ENCODE assay signal across 9 cellular contexts in the genomic region with DNA sequence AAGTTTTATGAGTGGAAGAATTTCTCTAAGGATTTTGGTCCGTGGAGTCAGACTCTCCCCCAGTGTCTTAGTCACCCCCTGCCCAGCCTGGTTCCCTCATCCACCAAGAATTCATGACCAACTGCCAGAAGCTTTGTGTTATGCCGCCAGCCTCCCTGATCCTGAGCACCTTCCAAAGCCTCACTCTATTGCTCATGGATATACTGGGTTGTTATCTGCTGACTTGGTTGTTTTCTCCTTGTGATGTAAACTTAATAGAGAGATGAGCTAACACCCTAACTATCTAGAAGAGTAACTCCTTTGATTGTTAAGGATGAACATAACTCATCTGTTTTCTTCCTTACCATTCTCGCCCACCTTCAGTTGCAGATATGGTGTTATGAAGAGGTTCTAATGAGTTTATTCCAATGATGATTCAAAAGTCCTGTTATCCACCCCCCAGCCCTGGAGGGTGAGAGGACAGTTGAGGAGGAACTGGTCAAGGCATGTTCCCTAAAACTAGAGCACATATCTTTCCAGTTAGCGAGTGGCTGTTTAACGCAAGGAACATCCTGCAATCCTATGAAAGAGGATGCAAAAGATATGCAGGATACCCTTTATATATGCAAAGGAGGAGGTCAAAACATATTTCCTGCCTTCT. TPM values are rescaled to one million over a fixed set of nuclear protein-coding genes. Genes with fewer than 3 reads are reported as not detected.
DNase-seq lines count a peak whose midpoint lies in the region; ATAC-seq, FAIRE-seq and TF ChIP-seq lines count a peak whose summit lies in the region.
"Had no signal": no experiment of that assay in that cellular context is flagged by ENCODE, and none has a peak within 500 bp of the region (broad histone marks: within the 10 kb centered on the region; RNA-seq: fewer than 3 reads in every experiment).

No MANE protein-coding gene starts in this region.

- peaks cover 8% of the 10 kb centered on the region; the same call in 1 of the 2 replicates for H3F3A ChIP-seq in GM23338 (replicated peaks; ENCODE audit: low read depth)

- H2AFZ ChIP-seq in GM23338, result peak overlapping the region; percentile 91

- peaks cover 16% of the 10 kb centered on the region for H4K20me1 ChIP-seq in GM23338 (replicated peaks; ENCODE audit: insufficient read depth)

- no peak for TF ChIP-seq POLR2A in A549 (IDR thresholded peaks at IDR 0.05; ENCODE audit: low read length)

- H3K9me2 ChIP-seq in GM23338 (ENCODE audit: insufficient read depth), result no peaks in the 10 kb centered on the region

- no peak for FAIRE-seq in A549 (lab: Jason Lieb, UNC)
- FAIRE-seq: islet of Langerhans had no signal

- H3K4me2 ChIP-seq in A549 (peak overlapping the region; percentile 86; the same call in 2 of the 3 replicates), GM23338 (peak overlapping the region; percentile 83)

- H3K27me3 Mint-ChIP-seq in GM23338 (ENCODE audit: insufficient read depth, low read depth, poor library complexity) (peaks cover 9% of the 10 kb centered on the region), activated B cell treated with CpG ODN at 0.5 μM for 24 hours (peaks cover 4% of the 10 kb centered on the region)

- H3K4me1 ChIP-seq in A549 (peaks cover 20% of the 10 kb centered on the region), GM23338 (ENCODE audit: insufficient read depth) (peaks cover 20% of the 10 kb centered on the region)

- TF ChIP-seq RAD21 in A549 (conservative IDR thresholded peaks at IDR 0.05 in 1 of 2, IDR thresholded peaks at IDR 0.05 in 1 of 2), result no peak

- H3K4me3 Mint-ChIP-seq in GM23338, result peak overlapping the region; percentile 92
- peak overlapping the region; percentile 96 for H3K4me3 Mint-ChIP-seq in activated B cell treated with CpG ODN at 0.5 μM for 24 hours

- no peaks in the 10 kb centered on the region for H3K27me3 ChIP-seq in GM23338 (ENCODE audit: insufficient read depth)

- H3K36me3 Mint-ChIP-seq in GM23338 (ENCODE audit: low read depth) (peaks cover 14% of the 10 kb centered on the region), activated B cell treated with CpG ODN at 0.5 μM for 24 hours (ENCODE audit: low read depth) (peaks cover 22% of the 10 kb centered on the region)

- H3K79me2 ChIP-seq in GM23338 (replicated peaks; ENCODE audit: insufficient read depth), result peaks cover 29% of the 10 kb centered on the region

- DNase-seq in A549 (ENCODE audit: low read depth in 1 of 2, low spot score in 1 of 2) (peak in 1 of 2 experiments; percentile 23), GM23338 (ENCODE audit: low spot score) (no peak), activated B cell treated with CpG ODN at 0.5 μM for 24 hours (no peak), kidney glomerular epithelial cell (lab: John Stamatoyannopoulos, UW) (peak; percentile 99), GM13977 (ENCODE audit: low spot score) (no peak), SW480 (ENCODE audit: low spot score) (no peak)

- no peak for TF ChIP-seq CTCF in A549 (IDR thresholded peaks at IDR 0.05)
- no peak for TF ChIP-seq CTCF in GM23338 (conservative IDR thresholded peaks at IDR 0.05; ENCODE audit: low read depth in 2 of 2)
- TF ChIP-seq CTCF in activated B cell treated with CpG ODN at 0.5 μM for 24 hours (IDR thresholded peaks at IDR 0.05), result no peak
- TF ChIP-seq CTCF in GM13977 (IDR thresholded peaks at IDR 0.05; ENCODE audit: extremely low read depth, insufficient read depth, missing control alignments), result no peak

- ATAC-seq in A549 (no peak), GM23338 (no peak), activated B cell treated with CpG ODN at 0.5 μM for 24 hours (ENCODE audit: low read depth) (no peak), GM18861 (IDR thresholded peaks at IDR 0.05; ENCODE audit: unreplicated experiment) (no peak), GM18858 (IDR thresholded peaks at IDR 0.05; ENCODE audit: unreplicated experiment) (no peak)

- peaks cover under 1% of the 10 kb centered on the region for H3K36me3 ChIP-seq in GM23338 (ENCODE audit: insufficient read depth)

- H3K27ac Mint-ChIP-seq in GM23338, result peak overlapping the region; percentile 51; the same call in 1 of the 2 replicates
- peak overlapping the region; percentile 60 for H3K27ac Mint-ChIP-seq in activated B cell treated with CpG ODN at 0.5 μM for 24 hours

- WGBS in A549 (ENCODE audit: missing lambda C conversion rate), result 75% methylated on average over 5 of the region's 5 CpGs

- H3K9me3 Mint-ChIP-seq in GM23338, result no peaks in the 10 kb centered on the region
- H3K9me3 Mint-ChIP-seq in activated B cell treated with CpG ODN at 0.5 μM for 24 hours, result no peaks in the 10 kb centered on the region

- POLR2A ChIA-PET in A549 (lab: Yijun Ruan, JAX) (interaction anchor here (0.6 to 2.0 kb wide), 4 partner anchors 39 to 850 kb away, joined by 3 to 12 read pairs (median 5); a partner anchor contains a TSS), activated B cell treated with CpG ODN at 0.5 μM for 24 hours (lab: Charles Lee) (interaction anchor here (0.7 to 2.1 kb wide), 8 partner anchors 21 to 291 kb away, joined by 3 to 30 read pairs (median 5); a partner anchor contains a TSS)

- peaks cover 23% of the 10 kb centered on the region for H3K4me1 Mint-ChIP-seq in GM23338
- H3K4me1 Mint-ChIP-seq in activated B cell treated with CpG ODN at 0.5 μM for 24 hours, result peaks cover 36% of the 10 kb centered on the region

- H3K9me3 ChIP-seq in A549, result no peaks in the 10 kb centered on the region

- no peak overlapping the region for H3K4me3 ChIP-seq in A549
- H3K4me3 ChIP-seq in GM23338, result peak overlapping the region; percentile 77

- no peak for TF ChIP-seq EP300 in A549 (IDR thresholded peaks at IDR 0.05)

- in situ Hi-C loops in GM13977 (cut with MboI; ENCODE audit: low pct_unique_long_range_greater_than_20kb, low sequenced_read_pairs, unreplicated experiment), result loop anchor here (10.0 kb wide), 1 partner anchor 344 kb away; a partner anchor contains a TSS

- H3K27ac ChIP-seq in A549 (no peak overlapping the region), GM23338 (ENCODE audit: low read depth) (0 out of 2 replicates have a peak overlapping the region, but pooled peaks have one; percentile 85)

- CTCF ChIA-PET in A549 (lab: Yijun Ruan, JAX), result interaction anchor here (0.7 to 19.9 kb wide), 24 partner anchors 8 to 772 kb away, joined by 3 to 405 read pairs (median 8); a partner anchor contains a TSS
- CTCF ChIA-PET in activated B cell treated with CpG ODN at 0.5 μM for 24 hours (lab: Charles Lee), result interaction anchor here (1.6 to 4.7 kb wide), 6 partner anchors 20 to 357 kb away, joined by 3 to 61 read pairs (median 14); a partner anchor contains a TSS

- intact Hi-C loops in activated B cell treated with CpG ODN at 0.5 μM for 24 hours (cut with micrococcal nuclease), result no loop called here

TF ChIP-seq in GM23338, 12 proteins besides CTCF, POLR2A, EP300 and RAD21 (continues in another document):
- no peak for TF ChIP-seq ZNF331 (CRISPR knock-in tag; IDR thresholded peaks at IDR 0.05; ENCODE audit: low read depth)

RNA-seq across cellular contexts. Expression of a gene that starts 1.5 kb away (rescaled TPM):
- polyA plus RNA-seq in A549 (2011; rRNA removed) (87.7 and 113 TPM in 2 replicates), A549 (2017; fragmentation: RNase III; extraction: RNeasy Plus Mini Kit Qiagen cat#74134 plus additional on column Dnase treatment) (186 to 193 TPM (median 187 TPM) in 3 replicates), GM23338 (2016; fragmentation: Nextera tagmentation; extraction: Ambion mirVana) (100 and 112 TPM in 2 replicates)
- polyA plus RNA-seq in A549 (2012; cell fraction: cytosol; rRNA removed), result 172 and 210 TPM in 2 replicates
- 255 and 268 TPM in 2 replicates for polyA plus RNA-seq in A549 (2012; cell fraction: nucleus; rRNA removed)
- 146 and 167 TPM in 2 replicates for polyA minus RNA-seq in A549 (2011; rRNA and poly(A)+ RNA removed)
- total RNA-seq in GM23338 (2014; rRNA removed; shearing (Covaris generic)), result 200 and 217 TPM in 2 replicates
- 115 and 127 TPM in 2 replicates for total RNA-seq in activated B cell treated with CpG ODN at 0.5 μM for 24 hours

RNA-seq across cellular contexts. Expression of a gene that starts 16.3 kb away (rescaled TPM):
- polyA plus RNA-seq in A549 (2011; rRNA removed), result not detected in 2 replicates
- not detected in 2 replicates for polyA plus RNA-seq in A549 (2012; cell fraction: cytosol; rRNA removed)
- not detected in 2 replicates for polyA plus RNA-seq in A549 (2012; cell fraction: nucleus; rRNA removed)
- not detected in 3 replicates for polyA plus RNA-seq in A549 (2017; fragmentation: RNase III; extraction: RNeasy Plus Mini Kit Qiagen cat#74134 plus additional on column Dnase treatment)
- polyA minus RNA-seq in A549 (2011; rRNA and poly(A)+ RNA removed), result not detected in 2 replicates
- 1.0 TPM in 1 of 2 replicates, not detected in the other for total RNA-seq in GM23338 (2014; rRNA removed; shearing (Covaris generic))
- polyA plus RNA-seq in GM23338 (2016; fragmentation: Nextera tagmentation; extraction: Ambion mirVana), result not detected in 2 replicates
- total RNA-seq in activated B cell treated with CpG ODN at 0.5 μM for 24 hours, result not detected in 2 replicates

RNA-seq across cellular contexts. Expression of a gene that starts 36.1 kb away (rescaled TPM):
- polyA plus RNA-seq in A549 (2011; rRNA removed), result 0.41 TPM in 1 of 2 replicates, not detected in the other
- 0.03 TPM in 1 of 2 replicates, not detected in the other for polyA plus RNA-seq in A549 (2012; cell fraction: cytosol; rRNA removed)
- 0.04 TPM in 1 of 2 replicates, not detected in the other for polyA plus RNA-seq in A549 (2012; cell fraction: nucleus; rRNA removed)
- polyA plus RNA-seq in A549 (2017; fragmentation: RNase III; extraction: RNeasy Plus Mini Kit Qiagen cat#74134 plus additional on column Dnase treatment), result not detected in 3 replicates
- polyA minus RNA-seq in A549 (2011; rRNA and poly(A)+ RNA removed), result not detected in 2 replicates
- 1.2 TPM in 1 of 2 replicates, not detected in the other for total RNA-seq in GM23338 (2014; rRNA removed; shearing (Covaris generic))
- not detected in 2 replicates for polyA plus RNA-seq in GM23338 (2016; fragmentation: Nextera tagmentation; extraction: Ambion mirVana)
- total RNA-seq in activated B cell treated with CpG ODN at 0.5 μM for 24 hours, result not detected in 2 replicates

RNA-seq across cellular contexts. Expression of a gene that starts 51.6 kb away (rescaled TPM):
- polyA plus RNA-seq in A549 (2011; rRNA removed) (not detected in 2 replicates), A549 (2017; fragmentation: RNase III; extraction: RNeasy Plus Mini Kit Qiagen cat#74134 plus additional on column Dnase treatment) (not detected in 3 replicates), GM23338 (2016; fragmentation: Nextera tagmentation; extraction: Ambion mirVana) (not detected in 2 replicates)
- not detected in 2 replicates for polyA plus RNA-seq in A549 (2012; cell fraction: cytosol; rRNA removed)
- polyA plus RNA-seq in A549 (2012; cell fraction: nucleus; rRNA removed), result 0.11 TPM in 1 of 2 replicates, not detected in the other
- not detected in 2 replicates for polyA minus RNA-seq in A549 (2011; rRNA and poly(A)+ RNA removed)
- 0.24 TPM in 1 of 2 replicates, not detected in the other for total RNA-seq in GM23338 (2014; rRNA removed; shearing (Covaris generic))
- not detected in 2 replicates for total RNA-seq in activated B cell treated with CpG ODN at 0.5 μM for 24 hours

RNA-seq across cellular contexts. Expression of a gene that starts 51.7 kb away (rescaled TPM):
- polyA plus RNA-seq in A549 (2011; rRNA removed) (26.9 and 49.0 TPM in 2 replicates), A549 (2017; fragmentation: RNase III; extraction: RNeasy Plus Mini Kit Qiagen cat#74134 plus additional on column Dnase treatment) (41.4 to 52.1 TPM (median 51.0 TPM) in 3 replicates), GM23338 (2016; fragmentation: Nextera tagmentation; extraction: Ambion mirVana) (33.6 and 41.3 TPM in 2 replicates)
- 31.2 and 40.7 TPM in 2 replicates for polyA plus RNA-seq in A549 (2012; cell fraction: cytosol; rRNA removed)
- 38.5 and 47.4 TPM in 2 replicates for polyA plus RNA-seq in A549 (2012; cell fraction: nucleus; rRNA removed)
- 73.7 and 97.9 TPM in 2 replicates for polyA minus RNA-seq in A549 (2011; rRNA and poly(A)+ RNA removed)
- total RNA-seq in GM23338 (2014; rRNA removed; shearing (Covaris generic)), result 38.5 and 39.2 TPM in 2 replicates
- total RNA-seq in activated B cell treated with CpG ODN at 0.5 μM for 24 hours, result 38.5 and 49.1 TPM in 2 replicates
